15 cellular contexts compared by ENCODE assay signal in the genomic region with DNA sequence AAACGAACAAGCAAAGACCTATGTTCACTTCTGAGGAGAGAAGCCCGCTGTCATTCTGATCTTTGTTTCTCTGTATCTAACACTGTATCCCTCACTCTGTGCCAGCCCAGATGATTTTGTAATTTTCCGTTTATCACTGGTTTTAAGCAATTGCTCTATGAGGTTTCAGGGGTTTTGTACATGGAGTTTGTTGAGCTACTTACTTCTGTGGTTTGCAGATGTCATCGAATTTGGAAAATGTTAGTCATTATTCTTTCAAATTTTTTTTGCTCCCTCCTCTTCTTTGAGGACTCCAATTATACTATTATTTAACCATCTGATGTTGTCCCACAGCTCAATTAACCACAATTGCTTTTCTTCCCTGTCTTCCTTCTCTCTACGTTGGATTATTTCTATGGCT.
"Had no signal": no experiment of that assay in that cellular context is flagged by ENCODE, and none has a peak within 500 bp of the region (broad histone marks: within the 10 kb centered on the region; RNA-seq: fewer than 3 reads in every experiment).

No MANE protein-coding gene starts in this region.

- H3K27ac Mint-ChIP-seq: natural killer cell had no signal

- DNase-seq: cortex of kidney; dorsolateral prefrontal cortex; effector CD8-positive, alpha-beta T cell; foreskin fibroblast; mammary epithelial cell; natural killer cell; posterior cingulate gyrus; stimulated activated naive CD4-positive, alpha-beta T cell; stomach; substantia nigra; transverse colon had no signal

- H3K4me1 Mint-ChIP-seq: natural killer cell had no signal

- ATAC-seq: left lobe of liver, natural killer cell, sciatic nerve had no signal

- H3K4me3 ChIP-seq: dorsolateral prefrontal cortex, stomach, thoracic aorta, transverse colon had no signal

- H3K4me3 Mint-ChIP-seq: natural killer cell, neural crest cell had no signal
